ENCODE assay signal across 29 cellular contexts in the genomic region with DNA sequence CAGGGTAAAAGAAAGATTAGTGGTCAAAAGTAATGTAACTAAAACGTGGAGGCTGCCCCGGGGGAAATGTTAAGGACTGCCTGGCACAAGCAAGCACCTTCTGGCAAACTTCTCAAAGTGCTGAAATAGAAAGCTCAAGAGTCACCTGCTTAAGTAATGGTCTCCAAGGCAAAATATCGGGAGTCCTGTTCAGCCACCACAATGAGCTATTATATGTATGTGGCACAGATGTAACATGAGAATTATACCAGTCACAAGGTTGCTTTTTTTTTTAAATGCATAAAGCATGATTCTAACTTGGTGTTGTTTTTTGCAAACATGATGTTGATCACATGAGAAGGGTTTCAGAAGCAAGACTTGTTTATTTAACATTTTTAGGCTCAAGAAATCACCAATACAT.
"Had no signal": no experiment of that assay in that cellular context is flagged by ENCODE, and none has a peak within 500 bp of the region (broad histone marks: within the 10 kb centered on the region; RNA-seq: fewer than 3 reads in every experiment).

No MANE protein-coding gene starts in this region.

- H3K4me1 ChIP-seq: breast epithelium, gastrocnemius medialis, left ventricle myocardium inferior, right lobe of liver, upper lobe of left lung, vagina had no signal

- H3K36me3 ChIP-seq: breast epithelium, gastrocnemius medialis, left ventricle myocardium inferior, right lobe of liver, upper lobe of left lung, vagina had no signal

- H3K27ac ChIP-seq: breast epithelium, gastrocnemius medialis, hepatocyte, left ventricle myocardium inferior, right lobe of liver, skin epidermis, upper lobe of left lung, vagina had no signal

- H3K9me3 ChIP-seq: breast epithelium, gastrocnemius medialis, left ventricle myocardium inferior, mucosa of descending colon, right lobe of liver, upper lobe of left lung, vagina had no signal

- ATAC-seq: esophagus mucosa; gastrocnemius medialis; mucosa of descending colon; natural killer cell treated with Interleukin-12 subunit alpha and Interleukin-12 subunit beta and Interleukin-15 and Interleukin-18, amount 100 ng/mL, for 72 hours; right lobe of liver; stimulated activated memory B cell treated with anti-CD40 and anti-IgM and Interleukin-4, amounts not matched to agents 10 μg/mL and 1 μg/mL and 100 μg/mL, for 72 hours; stimulated activated naive CD8-positive, alpha-beta T cell treated with anti-CD3 and anti-CD28 coated beads, Interleukin-15, amount 100 ng/mL, for 72 hours had no signal

- H3K27me3 ChIP-seq: breast epithelium, gastrocnemius medialis, hepatocyte, right lobe of liver, upper lobe of left lung, vagina had no signal

- H3K4me3 ChIP-seq: breast epithelium, gastrocnemius medialis, hepatocyte, left ventricle myocardium inferior, lung, mucosa of descending colon, right lobe of liver, skin epidermis, upper lobe of left lung, vagina had no signal

- H3K4me2 ChIP-seq: hepatocyte had no signal

- DNase-seq: activated CD4-positive, alpha-beta memory T cell treated with anti-CD3 and anti-CD28 coated beads, Interleukin-2, amount 10 ng/mL, durations not matched to agents 7 days and 5 days; activated CD4-positive, alpha-beta T cell treated with anti-CD3 and anti-CD28 coated beads for 1 hour; activated CD4-positive, alpha-beta T cell treated with anti-CD3 and anti-CD28 coated beads, Interleukin-2, amount 10 ng/mL, durations not matched to agents 7 days and 5 days; activated CD8-positive, alpha-beta memory T cell treated with anti-CD3 and anti-CD28 coated beads, Interleukin-2, amount 50 U/mL, for 48 hours; activated gamma-delta T cell; activated naive CD4-positive, alpha-beta T cell treated with anti-CD3 and anti-CD28 coated beads, Interleukin-2, amount 50 U/mL, for 16 hours; activated T-cell treated with anti-CD3 and anti-CD28 coated beads, Interleukin-2, amount 50 U/mL, for 24 hours; amygdala; central memory CD4-positive, alpha-beta T cell; gastrocnemius medialis; glutamatergic neuron; islet precursor cell; left ventricle myocardium inferior; mucosa of descending colon; right lobe of liver; stimulated activated CD4-positive, alpha-beta T cell treated with anti-CD3 and anti-CD28 coated beads, Interleukin-12 subunit alpha, Interleukin-12 subunit beta, amount 100 ng/mL, for 4 hours; stimulated activated CD4-positive, alpha-beta T cell treated with anti-CD3 and anti-CD28 coated beads, Interleukin-4, amount 100 ng/mL, for 4 hours; stimulated activated CD8-positive, alpha-beta memory T cell treated with anti-CD3 and anti-CD28 coated beads, Interleukin-4, amount 100 ng/mL, for 48 hours; stimulated activated naive CD8-positive, alpha-beta T cell treated with anti-CD3 and anti-CD28 coated beads, Interleukin-15, amount 100 ng/mL, for 72 hours; substantia nigra had no signal

- H2AFZ ChIP-seq: hepatocyte had no signal
